ENCODE assay signal across 7 cellular contexts in genomic region chr5:181273433-181273744, GRCh38. TPM values are rescaled to one million over a fixed set of nuclear protein-coding genes. Genes with fewer than 3 reads are reported as not detected.
DNase-seq lines count a peak whose midpoint lies in the region; ATAC-seq and TF ChIP-seq lines count a peak whose summit lies in the region.
"Not testable (repeated sequence)": the region's sequence is repeated elsewhere in the genome, so short reads cannot be mapped to it uniquely, and the experiment has no call there.

No MANE protein-coding gene starts in this region.

- not testable (repeated sequence) for H3K9ac ChIP-seq in iPS-15b (ENCODE audit: low read depth, low read length); parathyroid adenoma

- H3K9me3 ChIP-seq in iPS-15b (ENCODE audit: control insufficient read depth, insufficient read depth, low read length); lower lobe of right lung; parathyroid adenoma (ENCODE audit: control insufficient read depth, low read length): not testable (repeated sequence)

- ATAC-seq in lower lobe of right lung, result peak in 1 of 2 donors; percentile 41

- peak overlapping the region; percentile 34 for H2AFZ ChIP-seq in parathyroid adenoma

- H3K4me1 ChIP-seq in iPS-15b (ENCODE audit: control insufficient read depth, insufficient read depth, low read length); lower lobe of right lung; parathyroid adenoma: not testable (repeated sequence)

- not testable (repeated sequence) for H3K4me2 ChIP-seq in parathyroid adenoma (ENCODE audit: low read length)

- CTCF ChIA-PET in RWPE1 (lab: Yijun Ruan, JAX), result interaction anchor here (0.6 kb wide), 1 partner anchor 18 kb away, joined by 3 read pairs; no protein-coding TSS in a partner anchor

- POLR2A ChIA-PET in RWPE1 (lab: Yijun Ruan, JAX; ENCODE audit: low non-redundant PET), result not testable (repeated sequence)

- H3K79me2 ChIP-seq in parathyroid adenoma, result not testable (repeated sequence)

- not testable (repeated sequence) for H3K27ac ChIP-seq in RWPE1, lower lobe of right lung, parathyroid adenoma

- 0 out of 2 replicates have a peak, but pooled peaks have one; percentile 6 for TF ChIP-seq CTCF in GM12875 (IDR thresholded peaks at IDR 0.05; ENCODE audit: borderline replicate concordance, insufficient read depth, low read depth, low read length)
- 0 out of 2 replicates have a peak, but pooled peaks have one; percentile 10 for TF ChIP-seq CTCF in RWPE1 (conservative IDR thresholded peaks at IDR 0.05; ENCODE audit: low read depth)
- peak; percentile 23 for TF ChIP-seq CTCF in fibroblast of villous mesenchyme (IDR thresholded peaks at IDR 0.05; ENCODE audit: insufficient read depth, low read depth, low read length)
- peak; percentile 19 for TF ChIP-seq CTCF in lower lobe of right lung (IDR thresholded peaks at IDR 0.05)
- not testable (repeated sequence) for TF ChIP-seq CTCF in parathyroid adenoma (IDR thresholded peaks at IDR 0.05)

- not testable (repeated sequence) for H3K36me3 ChIP-seq in iPS-15b (ENCODE audit: control insufficient read depth, insufficient read depth, low read length); lower lobe of right lung; parathyroid adenoma (ENCODE audit: control insufficient read depth, insufficient read depth, low read length)

- H3K27me3 ChIP-seq in iPS-15b (ENCODE audit: control insufficient read depth, insufficient read depth, low read length); lower lobe of right lung (ENCODE audit: low read depth); parathyroid adenoma (ENCODE audit: control insufficient read depth, insufficient read depth, low read length): not testable (repeated sequence)

- intact Hi-C loops in lower lobe of right lung (cut with DNase I), result not testable (repeated sequence)

- not testable (repeated sequence) for DNase-seq in RWPE1 (ENCODE audit: low spot score)
- DNase-seq in astrocyte of the hippocampus (ENCODE audit: low read depth, low spot score), result peak; percentile 40
- DNase-seq in fibroblast of villous mesenchyme (ENCODE audit: low read depth), result peak; percentile 36
- DNase-seq in lower lobe of right lung, result peak; percentile 52

- not testable (repeated sequence) for H3K4me3 ChIP-seq in GM12875 (ENCODE audit: low read depth, low read length); fibroblast of villous mesenchyme (ENCODE audit: low read depth, low read length); lower lobe of right lung; parathyroid adenoma (ENCODE audit: low read depth, low read length)
- peak overlapping the region; percentile 48 for H3K4me3 ChIP-seq in iPS-15b (ENCODE audit: low read depth, low read length)

RNA-seq across cellular contexts. Expression of gene TRIM52, which starts 12.4 kb away (rescaled TPM):
- total RNA-seq in fibroblast of villous mesenchyme (5.2 and 7.8 TPM in 2 replicates), lower lobe of right lung (20.8 TPM)

RNA-seq across cellular contexts. Expression of gene RACK1, which starts 29.7 kb away (rescaled TPM):
- total RNA-seq in fibroblast of villous mesenchyme, result 3,386 and 3,800 TPM in 2 replicates
- total RNA-seq in lower lobe of right lung, result 1,202 TPM

RNA-seq across cellular contexts. Expression of gene TRIM41, which starts 50.3 kb away (rescaled TPM):
- total RNA-seq in fibroblast of villous mesenchyme (9.9 and 12.2 TPM in 2 replicates), lower lobe of right lung (29.1 TPM)
